In genomic region chr6:46137387-46137786, GRCh38 we compare ENCODE assay signal across 16 cellular contexts.
DNase-seq lines count a peak whose midpoint lies in the region; ATAC-seq, FAIRE-seq and TF ChIP-seq lines count a peak whose summit lies in the region.
"Had no signal": no experiment of that assay in that cellular context is flagged by ENCODE, and none has a peak within 500 bp of the region (broad histone marks: within the 10 kb centered on the region; RNA-seq: fewer than 3 reads in every experiment).

No MANE protein-coding gene starts in this region.

- DNase-seq in ecto neural progenitor cell (ENCODE audit: low spot score) (no peak), NCI-H1417 treated with DMSO at 0.1 percent for 48 hours (lab: John Stamatoyannopoulos, UW) (no peak), NCI-H128 (lab: John Stamatoyannopoulos, UW; ENCODE audit: unreplicated experiment) (no peak), H54 (ENCODE audit: insufficient read length, low spot score) (no peak)
- DNase-seq: activated naive CD8-positive, alpha-beta T cell treated with anti-CD3 and anti-CD28 coated beads, Interleukin-2, amount 50 U/mL, for 24 hours; activated T-cell treated with anti-CD3 and anti-CD28 coated beads for 4 hours; heart left ventricle; kidney glomerular epithelial cell; NCI-H446 treated with DMSO at 0.1 percent for 48 hours; T-cell; uterus had no signal

- H3K27ac ChIP-seq in VCaP = peak overlapping the region; percentile 67
- H3K27ac ChIP-seq: uterus had no signal

- FAIRE-seq in H54 (lab: Jason Lieb, UNC) = no peak

- TF ChIP-seq POLR2A in H54 (IDR thresholded peaks at IDR 0.05; ENCODE audit: low read depth, low read length) = no peak

- peak; percentile 44 for ATAC-seq in GM18508 (IDR thresholded peaks at IDR 0.05; ENCODE audit: insufficient read depth, unreplicated experiment)
- peak; percentile 56 for ATAC-seq in GM19463 (IDR thresholded peaks at IDR 0.05; ENCODE audit: unreplicated experiment)
- peak; percentile 37 for ATAC-seq in HG03060 (IDR thresholded peaks at IDR 0.05; ENCODE audit: low read depth, unreplicated experiment)
- ATAC-seq: activated naive CD8-positive, alpha-beta T cell treated with anti-CD3 and anti-CD28 coated beads, Interleukin-2, amount 50 U/mL, for 24 hours; Panc1; T-cell had no signal

- TF ChIP-seq CTCF in VCaP (conservative IDR thresholded peaks at IDR 0.05) = no peak
